In genomic region chr5:140157032-140157781, GRCh38 we compare ENCODE assay signal across 8 cellular contexts.
DNase-seq lines count a peak whose midpoint lies in the region; ATAC-seq lines count a peak whose summit lies in the region.

No MANE protein-coding gene starts in this region.

- H3K4me3 ChIP-seq in ACC112 (ENCODE audit: low read depth, low read length) = peak overlapping the region; percentile 68

- H3K27ac ChIP-seq in ACC112 (ENCODE audit: low read depth, low read length) = no peak overlapping the region

- H2AFZ ChIP-seq in ACC112 (ENCODE audit: low read length, unreplicated experiment) = peak overlapping the region; percentile 92

- H3K79me2 ChIP-seq in ACC112 (ENCODE audit: control insufficient read depth, insufficient read depth, low read length, unreplicated experiment) = no peaks in the 10 kb centered on the region

- no peaks in the 10 kb centered on the region for H3K36me3 ChIP-seq in ACC112 (ENCODE audit: insufficient read depth, low read length)

- ATAC-seq in GM18867 (IDR thresholded peaks at IDR 0.05; ENCODE audit: unreplicated experiment) (peak; percentile 94), HG03108 (IDR thresholded peaks at IDR 0.05; ENCODE audit: unreplicated experiment) (peak; percentile 91)

- H3K27me3 ChIP-seq in ACC112 (ENCODE audit: insufficient read depth, low read length) = no peaks in the 10 kb centered on the region

- peaks cover 4% of the 10 kb centered on the region for H3K4me1 ChIP-seq in ACC112 (ENCODE audit: control insufficient read depth, insufficient read depth, low read length, unreplicated experiment)

- DNase-seq in NCI-H226 = peak; percentile 59
- peak; percentile 73 for DNase-seq in activated CD4-positive, CD25-positive, alpha-beta regulatory T cell treated with anti-CD3 and anti-CD28 coated beads, Interleukin-2, amount 50 U/mL, for 16 hours (ENCODE audit: low read depth, low spot score)
- DNase-seq in central memory CD4-positive, alpha-beta T cell = peak; percentile 78
- peak; percentile 73 for DNase-seq in kidney glomerular epithelial cell (lab: John Stamatoyannopoulos, UW)
- peak; percentile 72 to 80 for DNase-seq in stimulated activated CD4-positive, alpha-beta T cell treated with anti-CD3 and anti-CD28 coated beads, Interleukin-1b, Interleukin-23, amount 100 ng/mL, for 1 hour (ENCODE audit: low read depth in 2 of 2)
